29 cellular contexts compared by ENCODE assay signal in genomic region chrX:30799327-30799726, GRCh38.
"Had no signal": no experiment of that assay in that cellular context is flagged by ENCODE, and none has a peak within 500 bp of the region (broad histone marks: within the 10 kb centered on the region; RNA-seq: fewer than 3 reads in every experiment).

No MANE protein-coding gene starts in this region.

- H3K9me3 Mint-ChIP-seq: stimulated activated naive CD8-positive, alpha-beta T cell treated with anti-CD3 and anti-CD28 coated beads, Interleukin-15, amount 100 ng/mL, for 72 hours; stimulated activated naive CD8-positive, alpha-beta T cell treated with anti-CD3 and anti-CD28 coated beads, Interleukin-15, Interleukin-2, amounts not matched to agents 100 ng/mL and 50 ng/mL, for 24 hours; type B pancreatic cell had no signal

- H3K27me3 Mint-ChIP-seq: stimulated activated memory B cell treated with anti-CD40 and anti-IgM and Interleukin-4, amounts not matched to agents 10 μg/mL and 1 μg/mL and 100 μg/mL, for 72 hours; stimulated activated naive B cell treated with anti-CD40 and anti-IgM and Interleukin-4, amounts not matched to agents 10 μg/mL and 1 μg/mL and 100 μg/mL, for 72 hours; stimulated activated naive CD8-positive, alpha-beta T cell treated with anti-CD3 and anti-CD28 coated beads, Interleukin-15, amount 100 ng/mL, for 72 hours; stimulated activated naive CD8-positive, alpha-beta T cell treated with anti-CD3 and anti-CD28 coated beads, Interleukin-15, Interleukin-2, amounts not matched to agents 100 ng/mL and 50 ng/mL, for 24 hours; type B pancreatic cell had no signal

- H3K27ac ChIP-seq: stomach, suprapubic skin, testis, thoracic aorta, thyroid gland, tibial artery, tibial nerve, transverse colon, upper lobe of left lung, upper lobe of right lung, uterus, vagina had no signal

- H3K9me3 ChIP-seq: stomach, suprapubic skin, testis, thoracic aorta, thyroid gland, tibial nerve, transverse colon, upper lobe of left lung, upper lobe of right lung, uterus, vagina had no signal

- H3K4me3 ChIP-seq: stomach, suprapubic skin, testis, thoracic aorta, thyroid gland, tibial artery, tibial nerve, transverse colon, upper lobe of left lung, upper lobe of right lung, uterus, vagina had no signal

- H3K4me1 Mint-ChIP-seq: stimulated activated effector memory CD8-positive, alpha-beta T cell treated with anti-CD3 and anti-CD28 coated beads, Interleukin-12 subunit alpha, Interleukin-12 subunit beta, amount 100 ng/mL, for 72 hours; stimulated activated memory B cell treated with anti-CD40 and anti-IgM and Interleukin-4, amounts not matched to agents 10 μg/mL and 1 μg/mL and 100 μg/mL, for 72 hours; stimulated activated naive B cell treated with anti-CD40 and anti-IgM and Interleukin-4, amounts not matched to agents 10 μg/mL and 1 μg/mL and 100 μg/mL, for 72 hours; stimulated activated naive CD8-positive, alpha-beta T cell treated with anti-CD3 and anti-CD28 coated beads, Interleukin-15, amount 100 ng/mL, for 72 hours had no signal

- FAIRE-seq: urothelium cell line had no signal

- H3K27ac Mint-ChIP-seq: stimulated activated effector memory CD8-positive, alpha-beta T cell treated with anti-CD3 and anti-CD28 coated beads, Interleukin-12 subunit alpha, Interleukin-12 subunit beta, amount 100 ng/mL, for 72 hours; stimulated activated memory B cell treated with anti-CD40 and anti-IgM and Interleukin-4, amounts not matched to agents 10 μg/mL and 1 μg/mL and 100 μg/mL, for 72 hours; stimulated activated naive B cell treated with anti-CD40 and anti-IgM and Interleukin-4, amounts not matched to agents 10 μg/mL and 1 μg/mL and 100 μg/mL, for 72 hours; stimulated activated naive CD8-positive, alpha-beta T cell treated with anti-CD3 and anti-CD28 coated beads, Interleukin-15, amount 100 ng/mL, for 72 hours; stimulated activated naive CD8-positive, alpha-beta T cell treated with anti-CD3 and anti-CD28 coated beads, Interleukin-15, Interleukin-2, amounts not matched to agents 100 ng/mL and 50 ng/mL, for 24 hours; type B pancreatic cell had no signal

- ATAC-seq: stimulated activated effector memory CD8-positive, alpha-beta T cell treated with anti-CD3 and anti-CD28 coated beads, Interleukin-12 subunit alpha, Interleukin-12 subunit beta, amount 100 ng/mL, for 72 hours; stimulated activated memory B cell treated with anti-CD40 and anti-IgM and Interleukin-4, amounts not matched to agents 10 μg/mL and 1 μg/mL and 100 μg/mL, for 72 hours; stimulated activated naive B cell treated with anti-CD40 and anti-IgM and Interleukin-4, amounts not matched to agents 10 μg/mL and 1 μg/mL and 100 μg/mL, for 72 hours; stimulated activated naive CD8-positive, alpha-beta T cell treated with anti-CD3 and anti-CD28 coated beads, Interleukin-15, amount 100 ng/mL, for 72 hours; stimulated activated naive CD8-positive, alpha-beta T cell treated with anti-CD3 and anti-CD28 coated beads, Interleukin-15, Interleukin-2, amounts not matched to agents 100 U/mL and 50 U/mL, for 24 hours; upper lobe of right lung had no signal

- H3K36me3 Mint-ChIP-seq: stimulated activated effector memory CD8-positive, alpha-beta T cell treated with anti-CD3 and anti-CD28 coated beads, Interleukin-12 subunit alpha, Interleukin-12 subunit beta, amount 100 ng/mL, for 72 hours; stimulated activated memory B cell treated with anti-CD40 and anti-IgM and Interleukin-4, amounts not matched to agents 10 μg/mL and 1 μg/mL and 100 μg/mL, for 72 hours; stimulated activated naive B cell treated with anti-CD40 and anti-IgM and Interleukin-4, amounts not matched to agents 10 μg/mL and 1 μg/mL and 100 μg/mL, for 72 hours; type B pancreatic cell had no signal

- H3K27me3 ChIP-seq: stomach, suprapubic skin, testis, thyroid gland, tibial artery, tibial nerve, transverse colon, upper lobe of left lung, upper lobe of right lung, uterus, vagina had no signal

- H3K4me1 ChIP-seq: stomach, suprapubic skin, testis, thyroid gland, tibial artery, tibial nerve, transverse colon, upper lobe of left lung, upper lobe of right lung, uterus, vagina had no signal

- DNase-seq: stimulated activated CD4-positive, alpha-beta T cell treated with anti-CD3 and anti-CD28 coated beads, Interleukin-2, amount 100 ng/mL, for 48 hours; stimulated activated CD4-positive, alpha-beta T cell treated with anti-CD3 and anti-CD28 coated beads, Interleukin-4, amount 100 ng/mL, for 1 hour; stimulated activated CD4-positive, alpha-beta T cell treated with anti-CD3 and anti-CD28 coated beads, Interleukin-4, amount 100 ng/mL, for 24 hours; stimulated activated CD4-positive, alpha-beta T cell treated with anti-CD3 and anti-CD28 coated beads, Interleukin-4, amount 100 ng/mL, for 4 hours; stimulated activated CD8-positive, alpha-beta memory T cell treated with anti-CD3 and anti-CD28 coated beads, Interleukin-4, amount 100 ng/mL, for 48 hours; stimulated activated naive B cell treated with anti-CD40 and anti-IgM and Interleukin-4, amounts not matched to agents 10 μg/mL and 1 μg/mL and 100 μg/mL, for 72 hours; stimulated activated naive CD4-positive, alpha-beta T cell; stimulated activated naive CD4-positive, alpha-beta T cell treated with Interleukin-2 at 50 U/mL for 16 hours; stimulated activated naive CD8-positive, alpha-beta T cell treated with anti-CD3 and anti-CD28 coated beads, Interleukin-15, amount 100 ng/mL, for 72 hours; stimulated activated naive CD8-positive, alpha-beta T cell treated with anti-CD3 and anti-CD28 coated beads, Interleukin-15, Interleukin-2, amounts not matched to agents 100 U/mL and 50 U/mL, for 24 hours; substantia nigra; testis; thyroid gland; tibial artery; transverse colon; trophoblast cell; upper lobe of left lung; upper lobe of right lung; uterus had no signal

- H3K36me3 ChIP-seq: stomach, suprapubic skin, thoracic aorta, thyroid gland, tibial artery, tibial nerve, transverse colon, upper lobe of left lung, upper lobe of right lung, uterus, vagina had no signal

- H3K4me3 Mint-ChIP-seq: stimulated activated effector memory CD8-positive, alpha-beta T cell treated with anti-CD3 and anti-CD28 coated beads, Interleukin-12 subunit alpha, Interleukin-12 subunit beta, amount 100 ng/mL, for 72 hours; stimulated activated memory B cell treated with anti-CD40 and anti-IgM and Interleukin-4, amounts not matched to agents 10 μg/mL and 1 μg/mL and 100 μg/mL, for 72 hours; stimulated activated naive B cell treated with anti-CD40 and anti-IgM and Interleukin-4, amounts not matched to agents 10 μg/mL and 1 μg/mL and 100 μg/mL, for 72 hours; stimulated activated naive CD8-positive, alpha-beta T cell treated with anti-CD3 and anti-CD28 coated beads, Interleukin-15, amount 100 ng/mL, for 72 hours; stimulated activated naive CD8-positive, alpha-beta T cell treated with anti-CD3 and anti-CD28 coated beads, Interleukin-15, Interleukin-2, amounts not matched to agents 100 ng/mL and 50 ng/mL, for 24 hours; type B pancreatic cell had no signal
